Comparison of ENCODE assay signal across 7 cellular contexts in genomic region chr10:9331583-9332008, GRCh38.
DNase-seq lines count a peak whose midpoint lies in the region; ATAC-seq and TF ChIP-seq lines count a peak whose summit lies in the region.

No MANE protein-coding gene starts in this region.

- TF ChIP-seq POLR2A in heart left ventricle (IDR thresholded peaks at IDR 0.05), result no peak
- no peak for TF ChIP-seq POLR2A in gastrocnemius medialis (IDR thresholded peaks at IDR 0.05)

- DNase-seq in GM04504 (ENCODE audit: low read depth) (peak; percentile 10), WERI-Rb-1 (no peak), heart left ventricle (no peak), gastrocnemius medialis (no peak)
- no peak for DNase-seq in activated naive CD4-positive, alpha-beta T cell treated with Interleukin-2 at 50 U/mL for 16 hours

- WGBS in heart left ventricle, 4 donors, result 24 to 27% (median 26%) methylated on average over 3 of the region's 3 CpGs

- in situ Hi-C loops in gastrocnemius medialis (cut with MboI; ENCODE audit: low sequenced_read_pairs in 4 of 4), result loop anchor here in 1 of 4 donors (25.0 kb wide), 1 partner anchor 1356 kb away; no protein-coding TSS in a partner anchor

- H3K27me3 ChIP-seq in WERI-Rb-1 (ENCODE audit: insufficient read depth, low read depth, severe bottlenecking) (no peaks in the 10 kb centered on the region), heart left ventricle (peaks cover 0 to 8% (median 0%) of the 10 kb centered on the region in 9 donors), gastrocnemius medialis (no peaks in the 10 kb centered on the region)

- TF ChIP-seq CTCF in LNCAP (IDR thresholded peaks at IDR 0.05) (peak; percentile 83), WERI-Rb-1 (IDR thresholded peaks at IDR 0.05; ENCODE audit: low read depth, low read length) (0 out of 2 replicates have a peak, but pooled peaks have one; percentile 16), heart left ventricle (IDR thresholded peaks at IDR 0.05) (peak; percentile 71 to 88 (median 83)), gastrocnemius medialis (IDR thresholded peaks at IDR 0.05 in 4 of 5, conservative IDR thresholded peaks at IDR 0.05 in 1 of 5) (peak; percentile 28 to 74 (median 66))

- ATAC-seq in GM21423 (IDR thresholded peaks at IDR 0.05; ENCODE audit: unreplicated experiment) (peak; percentile 77), heart left ventricle (peak in 3 of 4 donors; percentile 47 to 57 (median 49)), gastrocnemius medialis (peak; percentile 16 to 65)

- H3K36me3 ChIP-seq in WERI-Rb-1 (no peaks in the 10 kb centered on the region), heart left ventricle (no peaks in the 10 kb centered on the region), gastrocnemius medialis (no peaks in the 10 kb centered on the region)

- H3K27ac ChIP-seq in WERI-Rb-1, result no peak overlapping the region
- no peak overlapping the region for H3K27ac ChIP-seq in heart left ventricle
- no peak overlapping the region for H3K27ac ChIP-seq in gastrocnemius medialis

- intact Hi-C loops in heart left ventricle (cut with DNase I), result loop anchor here in 2 of 10 donors (10.0 kb wide), 2 partner anchors 1343 to 1943 kb away; no protein-coding TSS in a partner anchor
- intact Hi-C loops in gastrocnemius medialis (cut with DNase I; ENCODE audit: low total_unique reads), result loop anchor here (10.0 kb wide), 1 partner anchor 1943 kb away; no protein-coding TSS in a partner anchor

- H3K9me3 ChIP-seq in WERI-Rb-1 (ENCODE audit: severe bottlenecking) (no peaks in the 10 kb centered on the region), heart left ventricle (no peaks in the 10 kb centered on the region), gastrocnemius medialis (no peaks in the 10 kb centered on the region)

- H3K4me3 ChIP-seq in WERI-Rb-1 (ENCODE audit: low read depth, low read length), result no peak overlapping the region
- H3K4me3 ChIP-seq in heart left ventricle, result no peak overlapping the region
- H3K4me3 ChIP-seq in gastrocnemius medialis, result no peak overlapping the region

- H3K4me1 ChIP-seq in heart left ventricle (no peaks in the 10 kb centered on the region), gastrocnemius medialis (no peaks in the 10 kb centered on the region)

Comparison
In these comparisons a context has a peak if more than half of its experiments do, and no peak if none do; other contexts are left out.
1. CTCF ChIP-seq: peak in every context shown above with its lines; median percentile 83 in LNCAP; 83 in heart left ventricle; 66 in gastrocnemius medialis; 16 in WERI-Rb-1.